In genomic region chrX:40201486-40201885, GRCh38 we compare ENCODE assay signal across 8 cellular contexts.
DNase-seq lines count a peak whose midpoint lies in the region; ATAC-seq and TF ChIP-seq lines count a peak whose summit lies in the region.

No MANE protein-coding gene starts in this region.

- peaks cover 18% of the 10 kb centered on the region for H3K4me1 Mint-ChIP-seq in activated naive CD8-positive, alpha-beta T cell treated with anti-CD3 and anti-CD28 coated beads, Interleukin-2, amount 10 ng/mL, durations not matched to agents 7 days and 5 days

- DNase-seq in GM13976 (ENCODE audit: low spot score) (peak; percentile 69), NCI-H446 (lab: John Stamatoyannopoulos, UW) (no peak), SW480 (ENCODE audit: low spot score) (no peak), NCI-H128 (lab: John Stamatoyannopoulos, UW; ENCODE audit: unreplicated experiment) (no peak), 8988T (no peak)
- peak; percentile 32 for DNase-seq in activated naive CD8-positive, alpha-beta T cell treated with anti-CD3 and anti-CD28 coated beads, Interleukin-2, amount 10 ng/mL, durations not matched to agents 7 days and 5 days

- in situ Hi-C loops in GM13976 (cut with MboI; ENCODE audit: low sequenced_read_pairs, unreplicated experiment): no loop called here

- POLR2A ChIA-PET in activated naive CD8-positive, alpha-beta T cell treated with anti-CD3 and anti-CD28 coated beads, Interleukin-2, amount 10 ng/mL, durations not matched to agents 7 days and 5 days (lab: Charles Lee): interaction anchor here (0.7 to 4.9 kb wide), 3 partner anchors 8 to 25 kb away, joined by 3 to 33 read pairs (median 3); no protein-coding TSS in a partner anchor

- no peaks in the 10 kb centered on the region for H3K36me3 Mint-ChIP-seq in activated naive CD8-positive, alpha-beta T cell treated with anti-CD3 and anti-CD28 coated beads, Interleukin-2, amount 10 ng/mL, durations not matched to agents 7 days and 5 days

- H3K9me3 Mint-ChIP-seq in activated naive CD8-positive, alpha-beta T cell treated with anti-CD3 and anti-CD28 coated beads, Interleukin-2, amount 10 ng/mL, durations not matched to agents 7 days and 5 days: no peaks in the 10 kb centered on the region

- no peaks in the 10 kb centered on the region for H3K27me3 Mint-ChIP-seq in activated naive CD8-positive, alpha-beta T cell treated with anti-CD3 and anti-CD28 coated beads, Interleukin-2, amount 10 ng/mL, durations not matched to agents 7 days and 5 days

- ATAC-seq in GM19351 (IDR thresholded peaks at IDR 0.05; ENCODE audit: unreplicated experiment) (peak; percentile 95), HG03135 (IDR thresholded peaks at IDR 0.05; ENCODE audit: unreplicated experiment) (peak; percentile 78)
- peak; percentile 96 for ATAC-seq in activated naive CD8-positive, alpha-beta T cell treated with anti-CD3 and anti-CD28 coated beads, Interleukin-2, amount 10 ng/mL, durations not matched to agents 7 days and 5 days (ENCODE audit: low read depth)

- TF ChIP-seq CTCF in GM13976 (IDR thresholded peaks at IDR 0.05; ENCODE audit: borderline replicate concordance, control extremely low read depth, extremely low read depth, insufficient read depth, missing control alignments): no peak

- peak overlapping the region; percentile 95 for H3K27ac Mint-ChIP-seq in activated naive CD8-positive, alpha-beta T cell treated with anti-CD3 and anti-CD28 coated beads, Interleukin-2, amount 10 ng/mL, durations not matched to agents 7 days and 5 days

- H3K4me3 Mint-ChIP-seq in activated naive CD8-positive, alpha-beta T cell treated with anti-CD3 and anti-CD28 coated beads, Interleukin-2, amount 10 ng/mL, durations not matched to agents 7 days and 5 days: peak overlapping the region; percentile 73

Comparison
In these comparisons a context has a peak if more than half of its experiments do, and no peak if none do; other contexts are left out.
1. DNase-seq: peak in GM13976 (single experiment) and activated naive CD8-positive, alpha-beta T cell treated with anti-CD3 and anti-CD28 coated beads, Interleukin-2, amount 10 ng/mL, durations not matched to agents 7 days and 5 days (single experiment); none in NCI-H446 (0 of 2), SW480 (single experiment), NCI-H128 (single experiment) and 8988T (single experiment).
2. Peak in every context shown above with its lines, with median percentiles within 50 percentile points of each other: ATAC-seq.